Comparison of ENCODE assay signal across 17 cellular contexts in genomic region chr6:1386310-1386709, GRCh38. TPM values are rescaled to one million over a fixed set of nuclear protein-coding genes. Genes with fewer than 3 reads are reported as not detected.
"Had no signal": no experiment of that assay in that cellular context is flagged by ENCODE, and none has a peak within 500 bp of the region (broad histone marks: within the 10 kb centered on the region; RNA-seq: fewer than 3 reads in every experiment).

No MANE protein-coding gene starts in this region.

- H3K4me3 ChIP-seq: ascending aorta, left lung, thyroid gland had no signal

- H3K79me2 ChIP-seq: parathyroid adenoma had no signal

- H3K27ac ChIP-seq: ascending aorta, left lung, parathyroid adenoma, thyroid gland had no signal

- H3K4me1 ChIP-seq: parathyroid adenoma had no signal

- H3K9ac ChIP-seq: parathyroid adenoma had no signal

- H3K36me3 ChIP-seq: ascending aorta, left lung, thyroid gland had no signal

- DNase-seq: activated CD4-positive, alpha-beta T cell treated with anti-CD3 and anti-CD28 coated beads, Interleukin-2, amount 50 U/mL, for 1 hour; activated CD8-positive, alpha-beta memory T cell treated with anti-CD3 and anti-CD28 coated beads for 24 hours; activated CD8-positive, alpha-beta memory T cell treated with anti-CD3 and anti-CD28 coated beads, Interleukin-2, amount 50 U/mL, for 48 hours; activated effector memory CD4-positive, alpha-beta T cell treated with Interleukin-2 at 50 U/mL for 16 hours; activated naive CD4-positive, alpha-beta T cell treated with anti-CD3 and anti-CD28 coated beads, Interleukin-2, amount 50 U/mL, for 16 hours; activated T-cell treated with anti-CD3 and anti-CD28 coated beads, Interleukin-2, amount 50 U/mL, for 48 hours; effector memory CD4-positive, alpha-beta T cell; foreskin melanocyte; left lung; naive thymus-derived CD8-positive, alpha-beta T cell; stimulated activated naive B cell treated with anti-CD40 and anti-IgM and Interleukin-4, amounts not matched to agents 10 μg/mL and 1 μg/mL and 100 μg/mL, for 72 hours; T1000; thyroid gland had no signal

- H3K9me3 ChIP-seq: ascending aorta, left lung, thyroid gland had no signal

- H2AFZ ChIP-seq: parathyroid adenoma had no signal

- FAIRE-seq: urothelium cell line had no signal

RNA-seq across cellular contexts. Expression of gene FOXF2, which starts 3.1 kb away (rescaled TPM):
- total RNA-seq: naive thymus-derived CD8-positive, alpha-beta T cell; T-helper 1 cell treated with Interleukin-12 subunit alpha and Interleukin-12 subunit beta and Interleukin-4 antibody, amounts not matched to agents 30 ng/mL and 1 ng/mL, for 36 hours had no signal
- polyA plus RNA-seq: naive thymus-derived CD8-positive, alpha-beta T cell had no signal
